Comparison of ENCODE assay signal across 28 cellular contexts in genomic region chr1:234123867-234124266, GRCh38.
DNase-seq lines count a peak whose midpoint lies in the region; ATAC-seq, FAIRE-seq and TF ChIP-seq lines count a peak whose summit lies in the region.
"Had no signal": no experiment of that assay in that cellular context is flagged by ENCODE, and none has a peak within 500 bp of the region (broad histone marks: within the 10 kb centered on the region; RNA-seq: fewer than 3 reads in every experiment).

No MANE protein-coding gene starts in this region.

- no peaks in the 10 kb centered on the region for H3K9me3 ChIP-seq in K562 (replicated peaks; ENCODE audit: control insufficient read depth, insufficient read depth, low read depth, low read length)
- no peaks in the 10 kb centered on the region for H3K9me3 ChIP-seq in CD4-positive, alpha-beta memory T cell (ENCODE audit: control insufficient read depth in 1 of 2, low read length in 2 of 2)
- H3K9me3 ChIP-seq: SJCRH30 had no signal

- H3K27ac ChIP-seq in K562 (ENCODE audit: extremely low read depth, low read depth, low read length) = no peak overlapping the region
- no peak overlapping the region for H3K27ac ChIP-seq in CD4-positive, alpha-beta memory T cell (ENCODE audit: low read depth, low read length)
- H3K27ac ChIP-seq: C4-2B, SJCRH30 had no signal

- in situ Hi-C loops in K562 (cut with MboI) = loop anchor here (10.0 kb wide), 2 partner anchors 351 to 971 kb away; partner anchors contain the start of gene TARBP1

- no peaks in the 10 kb centered on the region for H3K36me3 Mint-ChIP-seq in CD4-positive, alpha-beta memory T cell
- H3K36me3 Mint-ChIP-seq: CD8-positive, alpha-beta memory T cell had no signal

- H3K27me3 Mint-ChIP-seq in CD4-positive, alpha-beta memory T cell = peaks cover 27 to 29% of the 10 kb centered on the region in 2 donors

- H3K4me1 Mint-ChIP-seq in CD4-positive, alpha-beta memory T cell = peaks cover 0 to 5% (median 0%) of the 10 kb centered on the region in 4 donors
- H3K4me1 Mint-ChIP-seq: B cell had no signal

- H3K9me1 ChIP-seq in K562 (ENCODE audit: control insufficient read depth, insufficient read depth, low read length) = no peaks in the 10 kb centered on the region

- peaks cover 4 to 30% of the 10 kb centered on the region in 2 experiments for H3K27me3 ChIP-seq in K562 (ENCODE audit: control insufficient read depth in 2 of 2, insufficient read depth in 2 of 2, low read length in 2 of 2)
- H3K27me3 ChIP-seq in CD4-positive, alpha-beta memory T cell (ENCODE audit: insufficient read depth, low read length) = no peaks in the 10 kb centered on the region
- H3K27me3 ChIP-seq: SJCRH30 had no signal

- TF ChIP-seq CTCF in K562 (IDR thresholded peaks at IDR 0.05 in 2 of 3, conservative IDR thresholded peaks at IDR 0.05 in 1 of 3; ENCODE audit: insufficient read depth in 2 of 3, low read depth in 1 of 3, low read length in 3 of 3) = no peak

- TF ChIP-seq RAD21 in K562 (CRISPR knock-in tag; conservative IDR thresholded peaks at IDR 0.05 in 1 of 2, IDR thresholded peaks at IDR 0.05 in 1 of 2) = no peak

- no peak overlapping the region for H2AFZ ChIP-seq in K562 (ENCODE audit: low read depth, low read length)
- H2AFZ ChIP-seq: GM23338 had no signal

- no peak overlapping the region for H3K9ac ChIP-seq in K562 (ENCODE audit: insufficient read depth in 1 of 2, low read depth in 2 of 2, low read length in 2 of 2)

- no peaks in the 10 kb centered on the region for H4K20me1 ChIP-seq in K562 (replicated peaks; ENCODE audit: control insufficient read depth, insufficient read depth, low read length)

- H3K9me3 Mint-ChIP-seq in CD4-positive, alpha-beta memory T cell = peaks cover 0 to 6% (median 0%) of the 10 kb centered on the region in 8 donors
- H3K9me3 Mint-ChIP-seq: HFFc6 had no signal

- no peaks in the 10 kb centered on the region for H3K79me2 ChIP-seq in K562 (ENCODE audit: control insufficient read depth, insufficient read depth, low read length)

- H3K27ac Mint-ChIP-seq in CD4-positive, alpha-beta memory T cell = no peak overlapping the region
- H3K27ac Mint-ChIP-seq: B cell, GM23338, H9, HFFc6 had no signal

- ATAC-seq in K562 = no peak
- ATAC-seq: GM23338, SK-N-SH treated with all-trans-retinoic acid at 6 μM for 48 hours had no signal

- H3K4me1 ChIP-seq in K562 (replicated peaks in 1 of 2; ENCODE audit: control insufficient read depth in 2 of 2, insufficient read depth in 2 of 2, low read length in 2 of 2) = no peaks in the 10 kb centered on the region
- H3K4me1 ChIP-seq in CD4-positive, alpha-beta memory T cell (ENCODE audit: insufficient read depth, low read length) = no peaks in the 10 kb centered on the region
- H3K4me1 ChIP-seq: SJCRH30 had no signal

- TF ChIP-seq EP300 in K562 (IDR thresholded peaks at IDR 0.05; ENCODE audit: low read length) = no peak

- POLR2A ChIA-PET in K562 (lab: Yijun Ruan, JAX) = interaction anchor here (0.6 kb wide), 1 partner anchor 26 kb away, joined by 3 read pairs; no protein-coding TSS in a partner anchor
- POLR2A ChIA-PET in CD4-positive, alpha-beta memory T cell (lab: Charles Lee; ENCODE audit: partially characterized antibody) = no interaction called here

- no peak for FAIRE-seq in K562 (lab: Jason Lieb, UNC)
- FAIRE-seq: GM12892, GM18507 had no signal

- TF ChIP-seq POLR2A in K562 (conservative IDR thresholded peaks at IDR 0.05) = no peak

- H3K4me3 Mint-ChIP-seq in CD4-positive, alpha-beta memory T cell = no peak overlapping the region
- H3K4me3 Mint-ChIP-seq: B cell; CD8-positive, alpha-beta memory T cell; GM23338; H9; HFFc6 had no signal

- 1% methylated on average over 5 of the region's 5 CpGs for WGBS in K562 (ENCODE audit: insufficient coverage, low coverage, missing lambda C conversion rate)

- no peaks in the 10 kb centered on the region for H3K36me3 ChIP-seq in K562 (ENCODE audit: control insufficient read depth, insufficient read depth, low read length)
- no peaks in the 10 kb centered on the region for H3K36me3 ChIP-seq in CD4-positive, alpha-beta memory T cell (ENCODE audit: insufficient read depth, low read length)
- H3K36me3 ChIP-seq: SJCRH30 had no signal

- no peak overlapping the region for H3K4me2 ChIP-seq in K562 (ENCODE audit: insufficient read depth, low read length)
- H3K4me2 ChIP-seq: GM23338 had no signal

- intact Hi-C loops in K562 (cut with micrococcal nuclease) = no loop called here
- intact Hi-C loops in CD4-positive, alpha-beta memory T cell (cut with micrococcal nuclease) = no loop called here

- CTCF ChIA-PET in K562 (lab: Yijun Ruan, JAX; ENCODE audit: low intra/inter-chr PET ratio) = no interaction called here
- CTCF ChIA-PET in CD4-positive, alpha-beta memory T cell (lab: Charles Lee; ENCODE audit: partially characterized antibody) = interaction anchor here (1.5 to 1.7 kb wide), 3 partner anchors 9 to 30 kb away, joined by 3 to 8 read pairs (median 6); no protein-coding TSS in a partner anchor

- BruUV-seq in K562 (replicated peaks; lab: Mats Ljungman, UMichigan) = no TSS peak

- no peak overlapping the region for H3K4me3 ChIP-seq in K562
- no peak overlapping the region for H3K4me3 ChIP-seq in CD4-positive, alpha-beta memory T cell (ENCODE audit: low read length in 2 of 2)
- H3K4me3 ChIP-seq: GM23338, SJCRH30 had no signal

- peak; percentile 28 for DNase-seq in HK-2 (ENCODE audit: unreplicated experiment)
- no peak for DNase-seq in K562 (ENCODE audit: extremely low read depth in 1 of 4, low spot score in 3 of 4)
- DNase-seq in glomerular visceral epithelial cell (ENCODE audit: extremely low spot score) = peak; percentile 38
- no peak for DNase-seq in CD4-positive, alpha-beta memory T cell
- DNase-seq in activated CD4-positive, alpha-beta T cell treated with anti-CD3 and anti-CD28 coated beads, Interleukin-2, amount 50 U/mL, for 4 hours = no peak
- no peak for DNase-seq in mesenteric fat pad (ENCODE audit: low spot score)
- no peak for DNase-seq in NCI-H146 (lab: John Stamatoyannopoulos, UW)
- DNase-seq: Calu3; CD8-positive, alpha-beta memory T cell; DMS79 treated with DMSO at 0.1 percent for 48 hours; GF-D8; H9; HFFc6; NCI-H1092; NCI-H1417 treated with DMSO at 0.1 percent for 48 hours; NCI-H187; NCI-H2081 treated with DMSO at 0.1 percent for 48 hours; NCI-H2171; NCI-H345; NCI-H510A treated with DMSO at 0.1 percent for 48 hours; NCI-H748 treated with DMSO at 0.1 percent for 48 hours; SJCRH30 had no signal

TF ChIP-seq in K562, 482 proteins besides CTCF, POLR2A, EP300 and RAD21:
- TF ChIP-seq GATA2 (CRISPR knock-in tag; IDR thresholded peaks at IDR 0.05) (no peak), CREM (IDR thresholded peaks at IDR 0.05; ENCODE audit: low read depth) (0 out of 2 replicates have a peak, but pooled peaks have one; percentile 19), CBFA2T3 (IDR thresholded peaks at IDR 0.05) (peak; percentile 23; the same call in 1 of the 2 replicates), BCLAF1 (IDR thresholded peaks at IDR 0.05; ENCODE audit: borderline replicate concordance in 1 of 2, control insufficient read depth in 1 of 2, low read depth in 2 of 2, low read length in 1 of 2) (no peak), ATF1 (CRISPR knock-in tag; IDR thresholded peaks at IDR 0.05) (no peak), ATF1 (tag; IDR thresholded peaks at IDR 0.05) (peak; percentile 43; the same call in 1 of the 2 replicates)

Comparison
In these comparisons a context has a peak if more than half of its experiments do, and no peak if none do; other contexts are left out.
1. DNase-seq: peak in HK-2 (single experiment) and glomerular visceral epithelial cell (single experiment); none in K562 (0 of 4), CD4-positive, alpha-beta memory T cell (0 of 5), activated CD4-positive, alpha-beta T cell treated with anti-CD3 and anti-CD28 coated beads, Interleukin-2, amount 50 U/mL, for 4 hours (0 of 2), mesenteric fat pad (single experiment) and NCI-H146 (single experiment).